In genomic region chr19:2048104-2048958, GRCh38 we compare ENCODE assay signal across 8 cellular contexts. TPM values are rescaled to one million over a fixed set of nuclear protein-coding genes. Genes with fewer than 3 reads are reported as not detected.
DNase-seq lines count a peak whose midpoint lies in the region; TF ChIP-seq lines count a peak whose summit lies in the region.

No MANE protein-coding gene starts in this region.

- peak overlapping the region; percentile 89 for H3K27ac ChIP-seq in CD4-positive, alpha-beta memory T cell (ENCODE audit: low read depth, low read length)
- peak overlapping the region; percentile 100 for H3K27ac ChIP-seq in RWPE1

- POLR2A ChIA-PET in CD4-positive, alpha-beta memory T cell (lab: Charles Lee; ENCODE audit: partially characterized antibody), result interaction anchor here (0.8 to 6.5 kb wide), 14 partner anchors 8 to 151 kb away, joined by 3 to 124 read pairs (median 9); partner anchors contain the start of gene MOB3A
- POLR2A ChIA-PET in RWPE1 (lab: Yijun Ruan, JAX; ENCODE audit: low non-redundant PET), result interaction anchor here (0.6 kb wide), 1 partner anchor 47 kb away, joined by 3 read pairs; no protein-coding TSS in a partner anchor

- TF ChIP-seq CTCF in RWPE1 (conservative IDR thresholded peaks at IDR 0.05; ENCODE audit: low read depth) (no peak), epithelial cell of proximal tubule (conservative IDR thresholded peaks at IDR 0.05; ENCODE audit: low read depth, low read length) (no peak), progenitor cell of endocrine pancreas (IDR thresholded peaks at IDR 0.05; ENCODE audit: unreplicated experiment) (no peak)

- intact Hi-C loops in CD4-positive, alpha-beta memory T cell (cut with micrococcal nuclease), result no loop called here
- intact Hi-C loops in posterior vena cava (cut with DNase I), result loop anchor here in 1 of 2 donors (2.0 kb wide), 1 partner anchor 26 kb away; no protein-coding TSS in a partner anchor

- H3K36me3 ChIP-seq in CD4-positive, alpha-beta memory T cell (ENCODE audit: insufficient read depth, low read length), result peaks cover 27% of the 10 kb centered on the region

- peaks cover 0 to 9% (median 0%) of the 10 kb centered on the region in 8 donors for H3K9me3 Mint-ChIP-seq in CD4-positive, alpha-beta memory T cell
- no peaks in the 10 kb centered on the region for H3K9me3 Mint-ChIP-seq in progenitor cell of endocrine pancreas (ENCODE audit: low read depth)

- H3K36me3 Mint-ChIP-seq in CD4-positive, alpha-beta memory T cell, result peaks cover 0 to 32% of the 10 kb centered on the region in 2 donors
- peaks cover 6% of the 10 kb centered on the region for H3K36me3 Mint-ChIP-seq in progenitor cell of endocrine pancreas (ENCODE audit: insufficient read depth)

- peaks cover 16 to 68% (median 39%) of the 10 kb centered on the region in 4 donors for H3K4me1 Mint-ChIP-seq in CD4-positive, alpha-beta memory T cell
- peaks cover 7% of the 10 kb centered on the region for H3K4me1 Mint-ChIP-seq in progenitor cell of endocrine pancreas (ENCODE audit: low read depth)

- peak overlapping the region; percentile 8 to 84 (median 57) for H3K27ac Mint-ChIP-seq in CD4-positive, alpha-beta memory T cell
- H3K27ac Mint-ChIP-seq in progenitor cell of endocrine pancreas, result no peak overlapping the region

- H3K4me3 ChIP-seq in CD4-positive, alpha-beta memory T cell (ENCODE audit: low read length in 2 of 2), result peak overlapping the region in 1 of 2 donors; percentile 22
- H3K4me3 ChIP-seq in epithelial cell of proximal tubule (ENCODE audit: low read depth, low read length), result peak overlapping the region; percentile 94

- CTCF ChIA-PET in CD4-positive, alpha-beta memory T cell (lab: Charles Lee; ENCODE audit: partially characterized antibody), result interaction anchor here (0.5 kb wide), 1 partner anchor 19 kb away, joined by 3 read pairs; no protein-coding TSS in a partner anchor
- CTCF ChIA-PET in RWPE1 (lab: Yijun Ruan, JAX), result interaction anchor here (0.6 to 1.5 kb wide), 4 partner anchors 15 to 150 kb away, joined by 3 to 5 read pairs (median 4); no protein-coding TSS in a partner anchor

- H3K27me3 Mint-ChIP-seq in CD4-positive, alpha-beta memory T cell, result no peaks in the 10 kb centered on the region
- H3K27me3 Mint-ChIP-seq in progenitor cell of endocrine pancreas, result no peaks in the 10 kb centered on the region

- peaks cover 77% of the 10 kb centered on the region for H3K4me1 ChIP-seq in CD4-positive, alpha-beta memory T cell (ENCODE audit: insufficient read depth, low read length)

- no peaks in the 10 kb centered on the region for H3K9me3 ChIP-seq in CD4-positive, alpha-beta memory T cell (ENCODE audit: control insufficient read depth in 1 of 2, low read length in 2 of 2)

- DNase-seq in CD4-positive, alpha-beta memory T cell, result no peak
- DNase-seq in RWPE1 (ENCODE audit: low spot score) (no peak), epithelial cell of proximal tubule (ENCODE audit: low read depth) (no peak), progenitor cell of endocrine pancreas (ENCODE audit: low spot score, unreplicated experiment) (no peak), DMS 273 (lab: John Stamatoyannopoulos, UW; ENCODE audit: unreplicated experiment) (no peak), CD1c-positive myeloid dendritic cell (ENCODE audit: extremely low spot score) (no peak), NCI-H1092 treated with DMSO at 0.1 percent for 48 hours (lab: John Stamatoyannopoulos, UW) (no peak), posterior vena cava (ENCODE audit: low spot score) (no peak)

- no peaks in the 10 kb centered on the region for H3K27me3 ChIP-seq in CD4-positive, alpha-beta memory T cell (ENCODE audit: insufficient read depth, low read length)

- peak overlapping the region; percentile 24 to 91 (median 75) for H3K4me3 Mint-ChIP-seq in CD4-positive, alpha-beta memory T cell
- H3K4me3 Mint-ChIP-seq in progenitor cell of endocrine pancreas (ENCODE audit: low read depth), result peak overlapping the region; percentile 63

RNA-seq across cellular contexts. Expression of gene MKNK2, which starts 2.7 kb away (rescaled TPM):
- 100 to 1,000 TPM; 194 to 195 TPM for total RNA-seq in CD4-positive, alpha-beta memory T cell
- polyA plus RNA-seq in CD4-positive, alpha-beta memory T cell, result 10 to 100 TPM; 24.1 to 63.9 TPM
- total RNA-seq in epithelial cell of proximal tubule (118 and 154 TPM in 2 replicates), progenitor cell of endocrine pancreas (145 and 163 TPM in 2 replicates), posterior vena cava (100 to 1,000 TPM in 1 of 2 donors, 10 to 100 TPM in 1; 99.6 to 126 TPM)

RNA-seq across cellular contexts. Expression of gene BTBD2, which starts 32.8 kb away (rescaled TPM):
- total RNA-seq in CD4-positive, alpha-beta memory T cell, result 10 to 100 TPM; 52.2 to 59.4 TPM
- polyA plus RNA-seq in CD4-positive, alpha-beta memory T cell, result 1 to 10 TPM; 2.8 to 6.6 TPM
- 56.2 and 59.7 TPM in 2 replicates for total RNA-seq in epithelial cell of proximal tubule
- total RNA-seq in progenitor cell of endocrine pancreas, result 115 and 125 TPM in 2 replicates
- 10 to 100 TPM; 44.6 to 52.1 TPM for total RNA-seq in posterior vena cava

RNA-seq across cellular contexts. Expression of gene MOB3A, which starts 47.8 kb away (rescaled TPM):
- total RNA-seq in CD4-positive, alpha-beta memory T cell, result 100 to 1,000 TPM; 130 to 135 TPM
- 100 to 1,000 TPM in 1 of 2 donors, 10 to 100 TPM in 1; 29.6 to 114 TPM for polyA plus RNA-seq in CD4-positive, alpha-beta memory T cell
- 29.9 and 36.0 TPM in 2 replicates for total RNA-seq in epithelial cell of proximal tubule
- total RNA-seq in progenitor cell of endocrine pancreas, result 33.2 and 38.5 TPM in 2 replicates
- 10 to 100 TPM; 55.8 to 57.1 TPM for total RNA-seq in posterior vena cava

RNA-seq across cellular contexts. Expression of gene IZUMO4, which starts 48.4 kb away (rescaled TPM):
- total RNA-seq in CD4-positive, alpha-beta memory T cell, result 10 to 100 TPM; 18.6 to 22.1 TPM
- 1 to 10 TPM in 1 of 2 donors, under 1 TPM in 1; 0.84 to 1.2 TPM for polyA plus RNA-seq in CD4-positive, alpha-beta memory T cell
- total RNA-seq in epithelial cell of proximal tubule (1.0 and 5.2 TPM in 2 replicates), progenitor cell of endocrine pancreas (15.9 and 16.5 TPM in 2 replicates), posterior vena cava (1 to 10 TPM in 1 of 2 donors, under 1 TPM in 1; 0.90 to 2.4 TPM)
